In the genomic region with DNA sequence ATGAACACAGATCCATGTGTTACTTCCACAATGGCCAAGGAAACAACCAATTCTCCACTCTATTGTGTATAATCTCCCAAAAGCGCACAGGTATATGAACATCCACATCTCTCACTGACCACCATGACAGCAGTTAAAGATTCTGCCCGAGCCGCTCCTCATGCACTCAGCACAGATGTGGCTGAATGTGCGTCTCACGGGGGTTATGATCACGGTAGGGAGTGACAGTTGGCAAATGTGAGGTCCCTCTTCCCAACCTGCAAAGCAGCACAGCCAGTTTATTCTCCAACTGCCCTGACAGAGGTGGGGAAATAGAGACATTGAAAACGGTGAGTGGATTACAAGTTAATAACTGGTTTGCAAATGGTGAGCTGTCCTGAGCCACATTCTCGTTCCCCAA, we compare ENCODE assay signal across 15 cellular contexts.
"Had no signal": no experiment of that assay in that cellular context is flagged by ENCODE, and none has a peak within 500 bp of the region (broad histone marks: within the 10 kb centered on the region; RNA-seq: fewer than 3 reads in every experiment).

No MANE protein-coding gene starts in this region.

- H3K4me1 ChIP-seq: uterus had no signal

- H3K27ac ChIP-seq: gastrocnemius medialis, ovary, right atrium auricular region, sigmoid colon, upper lobe of left lung, uterus had no signal

- H3K9me3 ChIP-seq: esophagus muscularis mucosa, gastrocnemius medialis, ovary, right atrium auricular region, sigmoid colon, upper lobe of left lung, uterus had no signal

- H3K9me3 Mint-ChIP-seq: naive thymus-derived CD4-positive, alpha-beta T cell had no signal

- H3K4me3 ChIP-seq: esophagus muscularis mucosa, gastrocnemius medialis, ovary, right atrium auricular region, sigmoid colon, upper lobe of left lung, uterus had no signal

- H3K36me3 ChIP-seq: gastrocnemius medialis, ovary, right atrium auricular region, sigmoid colon, uterus had no signal

- H3K27me3 ChIP-seq: esophagus muscularis mucosa, gastrocnemius medialis, ovary, right atrium auricular region, sigmoid colon, upper lobe of left lung, uterus had no signal

- H3K27me3 Mint-ChIP-seq: naive thymus-derived CD4-positive, alpha-beta T cell had no signal

- H3K4me3 Mint-ChIP-seq: naive thymus-derived CD4-positive, alpha-beta T cell had no signal

- DNase-seq: effector memory CD4-positive, alpha-beta T cell; gastrocnemius medialis; islet precursor cell; mammary epithelial cell; naive thymus-derived CD4-positive, alpha-beta T cell; nucleus accumbens; ovary; sigmoid colon; small intestine; stimulated activated CD4-positive, alpha-beta T cell treated with anti-CD3 and anti-CD28 coated beads, Interleukin-12 subunit alpha, Interleukin-12 subunit beta, amount 100 ng/mL, for 4 hours; stimulated activated naive CD4-positive, alpha-beta T cell treated with Interleukin-2 at 50 U/mL for 16 hours; upper lobe of left lung; uterus had no signal
